18 cellular contexts compared by ENCODE assay signal in genomic region chr9:130176760-130177159, GRCh38.
"Had no signal": no experiment of that assay in that cellular context is flagged by ENCODE, and none has a peak within 500 bp of the region (broad histone marks: within the 10 kb centered on the region; RNA-seq: fewer than 3 reads in every experiment).

No MANE protein-coding gene starts in this region.

- H3K4me3 Mint-ChIP-seq: activated CD8-positive, alpha-beta memory T cell treated with anti-CD3 and anti-CD28 coated beads, Interleukin-2, amount 10 ng/mL, durations not matched to agents 7 days and 5 days; activated naive CD8-positive, alpha-beta T cell; activated T-cell treated with anti-CD3 and anti-CD28 coated beads, Interleukin-2, amount 50 U/mL, for 24 hours; memory B cell; natural killer cell treated with Interleukin-12 subunit alpha and Interleukin-12 subunit beta and Interleukin-15 and Interleukin-18, amount 100 ng/mL, for 72 hours had no signal

- FAIRE-seq: keratinocyte had no signal

- H3K4me3 ChIP-seq: body of pancreas, hepatocyte had no signal

- H3K9me3 Mint-ChIP-seq: activated T-cell treated with anti-CD3 and anti-CD28 coated beads, Interleukin-2, amount 50 U/mL, for 24 hours; memory B cell; natural killer cell treated with Interleukin-12 subunit alpha and Interleukin-12 subunit beta and Interleukin-15 and Interleukin-18, amount 100 ng/mL, for 72 hours; type B pancreatic cell had no signal

- H3K9me3 ChIP-seq: body of pancreas had no signal

- ATAC-seq: activated CD8-positive, alpha-beta memory T cell treated with anti-CD3 and anti-CD28 coated beads, Interleukin-2, amount 10 ng/mL, durations not matched to agents 7 days and 5 days; body of pancreas; left ventricle myocardium superior; natural killer cell treated with Interleukin-12 subunit alpha and Interleukin-12 subunit beta and Interleukin-15 and Interleukin-18, amount 100 ng/mL, for 72 hours had no signal

- DNase-seq: activated CD4-positive, alpha-beta T cell treated with anti-CD3 and anti-CD28 coated beads, Interleukin-2, amount 50 U/mL, for 48 hours; activated CD8-positive, alpha-beta memory T cell treated with anti-CD3 and anti-CD28 coated beads, Interleukin-2, amount 10 ng/mL, durations not matched to agents 7 days and 5 days; activated effector memory CD4-positive, alpha-beta T cell treated with anti-CD3 and anti-CD28 coated beads, Interleukin-2, amount 50 U/mL, for 16 hours; activated T-cell treated with anti-CD3 and anti-CD28 coated beads, Interleukin-2, amount 50 U/mL, for 24 hours; amniotic stem cell; body of pancreas; erythroblast; left ventricle myocardium superior; occipital lobe; SIG-M5; stimulated activated CD4-positive, alpha-beta T cell treated with anti-CD3 and anti-CD28 coated beads, Interleukin-12 subunit alpha, Interleukin-12 subunit beta, amount 100 ng/mL, for 4 hours; stimulated activated CD4-positive, alpha-beta T cell treated with anti-CD3 and anti-CD28 coated beads, Interleukin-2, amount 100 ng/mL, for 24 hours had no signal

- H3K27me3 ChIP-seq: body of pancreas, hepatocyte had no signal

- H3K36me3 Mint-ChIP-seq: activated CD8-positive, alpha-beta memory T cell treated with anti-CD3 and anti-CD28 coated beads, Interleukin-2, amount 10 ng/mL, durations not matched to agents 7 days and 5 days; activated naive CD8-positive, alpha-beta T cell; memory B cell; natural killer cell treated with Interleukin-12 subunit alpha and Interleukin-12 subunit beta and Interleukin-15 and Interleukin-18, amount 100 ng/mL, for 72 hours; type B pancreatic cell had no signal

- H3K27ac Mint-ChIP-seq: activated CD8-positive, alpha-beta memory T cell treated with anti-CD3 and anti-CD28 coated beads, Interleukin-2, amount 10 ng/mL, durations not matched to agents 7 days and 5 days; activated naive CD8-positive, alpha-beta T cell; activated T-cell treated with anti-CD3 and anti-CD28 coated beads, Interleukin-2, amount 50 U/mL, for 24 hours; memory B cell; natural killer cell treated with Interleukin-12 subunit alpha and Interleukin-12 subunit beta and Interleukin-15 and Interleukin-18, amount 100 ng/mL, for 72 hours; type B pancreatic cell had no signal

- H3K27ac ChIP-seq: body of pancreas, hepatocyte had no signal
